Comparison of ENCODE assay signal across 1 cellular context in the genomic region with DNA sequence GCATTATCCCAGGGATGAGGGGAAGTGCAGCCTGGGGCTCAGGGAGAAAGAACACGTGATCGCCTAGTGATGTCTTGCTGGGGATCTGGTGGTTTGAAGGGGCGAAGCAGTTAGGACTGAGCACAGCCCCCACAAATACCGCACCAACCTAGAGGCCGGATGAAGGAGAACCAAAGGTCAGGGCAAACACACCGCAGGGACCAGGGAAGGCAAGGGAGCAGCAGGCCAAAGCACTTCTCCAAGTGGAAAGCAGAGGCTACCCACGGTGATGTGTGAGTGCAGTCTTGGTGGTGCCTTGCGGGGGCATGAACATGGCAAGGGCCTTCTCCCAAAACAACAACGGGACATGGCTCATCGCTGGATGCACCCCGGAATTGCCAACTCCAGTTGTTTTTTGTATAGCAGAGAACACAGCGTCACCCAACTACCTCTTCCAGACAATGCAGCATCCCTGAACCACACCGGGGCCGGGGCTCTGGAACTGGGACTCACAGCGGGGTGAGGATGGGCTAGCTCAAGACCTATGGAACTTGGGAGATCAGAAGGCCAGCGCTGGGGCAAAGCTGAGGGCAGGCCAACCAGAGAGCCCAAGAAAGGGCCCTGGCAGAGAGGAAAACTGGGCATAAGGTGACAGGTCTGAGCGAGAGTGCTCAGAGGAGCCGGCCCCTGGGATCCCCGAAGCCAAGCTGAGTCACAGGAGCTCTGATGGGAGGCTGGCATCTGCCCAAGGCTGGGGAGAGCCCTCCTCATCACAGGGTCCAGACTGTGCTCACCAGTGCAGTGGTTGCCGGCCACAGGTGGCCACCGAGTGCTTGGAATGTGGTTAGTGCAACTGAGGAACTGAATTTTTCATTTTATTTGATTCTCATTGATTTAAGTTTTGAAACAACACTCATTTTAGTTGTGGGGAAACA.
A peak's percentile ranks its signal among the peaks of the same experiment; 100 is the strongest.
TF ChIP-seq lines count a peak whose summit lies in the region.

No MANE protein-coding gene starts in this region.

TF ChIP-seq in HepG2, 621 proteins besides CTCF, POLR2A, EP300 and RAD21:
- no peak for TF ChIP-seq ZNF883 (CRISPR knock-in tag; IDR thresholded peaks at IDR 0.05; ENCODE audit: not compliant biosample characterization)
- TF ChIP-seq ZNF556 (CRISPR knock-in tag; IDR thresholded peaks at IDR 0.05; ENCODE audit: borderline replicate concordance) = no peak
- 0 out of 2 replicates have a peak, but pooled peaks have one; percentile 26 for TF ChIP-seq EED (CRISPR knock-in tag; IDR thresholded peaks at IDR 0.05)
TF ChIP-seq in HepG2: peak in this region for 1.
